Comparison of ENCODE assay signal across 8 cellular contexts in genomic region chr18:4541588-4541987, GRCh38.
"Had no signal": no experiment of that assay in that cellular context is flagged by ENCODE, and none has a peak within 500 bp of the region (broad histone marks: within the 10 kb centered on the region; RNA-seq: fewer than 3 reads in every experiment).

No MANE protein-coding gene starts in this region.

- H3K4me3 ChIP-seq: GM23338, HAP-1 had no signal

- H3K27me3 Mint-ChIP-seq: IgD-negative memory B cell had no signal

- H3K4me1 Mint-ChIP-seq: GM23338, IgD-negative memory B cell had no signal

- H3K4me2 ChIP-seq: GM23338 had no signal

- ATAC-seq: GM23338, HCT116 had no signal

- H3K9me3 ChIP-seq: HAP-1 had no signal

- FAIRE-seq: HTR-8/SVneo had no signal

- DNase-seq: H7, HFFc6, KG1 had no signal

- H3K4me1 ChIP-seq: HAP-1 had no signal

- H3K27ac Mint-ChIP-seq: GM23338, HFFc6, IgD-negative memory B cell had no signal

- H2AFZ ChIP-seq: GM23338 had no signal

- H3K4me3 Mint-ChIP-seq: GM23338, HFFc6, IgD-negative memory B cell had no signal

- H3K36me3 ChIP-seq: HAP-1 had no signal
